Comparison of ENCODE assay signal across 20 cellular contexts in the genomic region with DNA sequence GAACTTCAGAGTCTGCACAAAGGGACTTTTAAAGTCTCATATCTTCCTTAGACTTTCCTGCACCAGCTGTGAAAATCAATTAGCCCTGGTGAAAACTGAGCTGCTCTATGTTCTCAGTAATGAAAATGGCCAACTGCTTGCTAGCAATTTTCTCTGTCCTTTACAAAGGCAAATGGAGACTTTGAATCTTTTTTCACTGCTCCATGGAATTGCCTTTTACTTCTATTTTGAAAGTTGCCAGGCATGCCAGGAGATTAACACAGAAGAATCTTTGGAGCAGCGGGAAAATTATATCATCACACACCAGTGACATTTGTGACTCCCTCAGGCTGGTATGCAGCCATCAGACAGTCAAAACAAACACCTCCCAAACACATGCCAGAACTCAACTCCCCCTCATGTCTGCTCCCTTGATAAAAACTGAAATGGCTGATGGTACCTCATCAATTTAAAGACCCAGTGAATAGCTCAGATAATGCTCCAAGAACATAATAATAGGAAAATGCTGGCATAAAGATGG.
DNase-seq lines count a peak whose midpoint lies in the region; ATAC-seq and TF ChIP-seq lines count a peak whose summit lies in the region.
"Had no signal": no experiment of that assay in that cellular context is flagged by ENCODE, and none has a peak within 500 bp of the region (broad histone marks: within the 10 kb centered on the region; RNA-seq: fewer than 3 reads in every experiment).

No MANE protein-coding gene starts in this region.

- H4K20me1 ChIP-seq in GM23338 (replicated peaks; ENCODE audit: insufficient read depth): no peaks in the 10 kb centered on the region

- H3K27me3 Mint-ChIP-seq in GM23338 (ENCODE audit: insufficient read depth, low read depth, poor library complexity) (peaks cover 1% of the 10 kb centered on the region), nephron (ENCODE audit: low read depth) (no peaks in the 10 kb centered on the region)
- no peaks in the 10 kb centered on the region for H3K27me3 Mint-ChIP-seq in activated naive CD8-positive, alpha-beta T cell treated with anti-CD3 and anti-CD28 coated beads, Interleukin-2, amount 50 U/mL, for 24 hours
- H3K27me3 Mint-ChIP-seq: CD4-positive, alpha-beta memory T cell had no signal

- intact Hi-C loops in thyroid gland (cut with DNase I): no loop called here

- 0 out of 2 replicates have a peak, but pooled peaks cover 4% of the 10 kb centered on the region for H3K9me2 ChIP-seq in GM23338 (ENCODE audit: insufficient read depth)

- no peak overlapping the region for H3K4me3 ChIP-seq in GM23338
- peak overlapping the region; percentile 8; the same call in 1 of the 2 replicates for H3K4me3 ChIP-seq in SJCRH30
- no peak overlapping the region for H3K4me3 ChIP-seq in thyroid gland (replicated peaks in 1 of 3)
- H3K4me3 ChIP-seq: HAP-1, K562, SK-N-MC had no signal

- peaks cover 3% of the 10 kb centered on the region; the same call in 2 of the 3 replicates for H3K36me3 Mint-ChIP-seq in GM23338 (ENCODE audit: low read depth)
- H3K36me3 Mint-ChIP-seq in nephron (ENCODE audit: low read depth): peaks cover 12% of the 10 kb centered on the region
- H3K36me3 Mint-ChIP-seq in activated naive CD8-positive, alpha-beta T cell treated with anti-CD3 and anti-CD28 coated beads, Interleukin-2, amount 50 U/mL, for 24 hours (ENCODE audit: low read depth): no peaks in the 10 kb centered on the region
- H3K36me3 Mint-ChIP-seq: CD4-positive, alpha-beta memory T cell had no signal

- H3K9me3 Mint-ChIP-seq in GM23338 (peaks cover 4% of the 10 kb centered on the region; the same call in 2 of the 3 replicates), nephron (peaks cover 31% of the 10 kb centered on the region)
- peaks cover 15% of the 10 kb centered on the region for H3K9me3 Mint-ChIP-seq in activated naive CD8-positive, alpha-beta T cell treated with anti-CD3 and anti-CD28 coated beads, Interleukin-2, amount 50 U/mL, for 24 hours

- no peak overlapping the region for H3K4me2 ChIP-seq in GM23338

- H3K27ac ChIP-seq in GM23338 (ENCODE audit: low read depth) (no peak overlapping the region), SJCRH30 (peak overlapping the region; percentile 93), thyroid gland (no peak overlapping the region)
- H3K27ac ChIP-seq: SK-N-MC had no signal

- WGBS in thyroid gland, 2 donors: 84 to 94% methylated on average over 1 of the region's 1 CpG

- TF ChIP-seq CTCF in GM23338 (conservative IDR thresholded peaks at IDR 0.05; ENCODE audit: low read depth in 2 of 2) (no peak), nephron (IDR thresholded peaks at IDR 0.05; ENCODE audit: unreplicated experiment in 3 of 3) (no peak), thyroid gland (IDR thresholded peaks at IDR 0.05) (no peak)

- DNase-seq in GM23338 (ENCODE audit: low spot score): no peak
- DNase-seq in SJCRH30: peak; percentile 64 to 88
- DNase-seq in islet precursor cell: peak; percentile 54
- no peak for DNase-seq in activated naive CD4-positive, alpha-beta T cell treated with anti-CD3 and anti-CD28 coated beads, Interleukin-2, amount 50 U/mL, for 16 hours
- no peak for DNase-seq in AG08395 (ENCODE audit: low spot score)
- no peak for DNase-seq in thyroid gland
- no peak for DNase-seq in activated naive CD8-positive, alpha-beta T cell treated with anti-CD3 and anti-CD28 coated beads, Interleukin-2, amount 50 U/mL, for 24 hours
- DNase-seq: CD4-positive, alpha-beta memory T cell; DMS153; GDM1; NCI-H1417; NCI-H187 treated with DMSO at 0.1 percent for 48 hours; NCI-H446 treated with DMSO at 0.1 percent for 48 hours; NCI-H748 treated with DMSO at 0.1 percent for 48 hours; NK-92 treated with Interleukin-12 subunit alpha and Interleukin-12 subunit beta, amount 100 ng/mL, for 24 hours had no signal

- H3K79me2 ChIP-seq in GM23338 (replicated peaks; ENCODE audit: insufficient read depth): no peaks in the 10 kb centered on the region

- peaks cover 8% of the 10 kb centered on the region for H3K9me3 ChIP-seq in SJCRH30 (replicated peaks)
- H3K9me3 ChIP-seq in thyroid gland: no peaks in the 10 kb centered on the region
- H3K9me3 ChIP-seq: HAP-1 had no signal

- no peak for TF ChIP-seq POLR2A in thyroid gland (IDR thresholded peaks at IDR 0.05)

- ATAC-seq in GM23338: no peak
- ATAC-seq in activated naive CD8-positive, alpha-beta T cell treated with anti-CD3 and anti-CD28 coated beads, Interleukin-2, amount 50 U/mL, for 24 hours: no peak
- ATAC-seq: K562, Right ventricle myocardium inferior had no signal

- H3K27me3 ChIP-seq in GM23338 (ENCODE audit: insufficient read depth): no peaks in the 10 kb centered on the region
- H3K27me3 ChIP-seq in SJCRH30: no peaks in the 10 kb centered on the region
- H3K27me3 ChIP-seq in thyroid gland: no peaks in the 10 kb centered on the region

- H2AFZ ChIP-seq in GM23338: peak overlapping the region; percentile 66; the same call in 1 of the 2 replicates

- H3K4me1 Mint-ChIP-seq in GM23338 (no peaks in the 10 kb centered on the region), nephron (peaks cover 22% of the 10 kb centered on the region)
- no peaks in the 10 kb centered on the region for H3K4me1 Mint-ChIP-seq in activated naive CD8-positive, alpha-beta T cell treated with anti-CD3 and anti-CD28 coated beads, Interleukin-2, amount 50 U/mL, for 24 hours
- H3K4me1 Mint-ChIP-seq: CD4-positive, alpha-beta memory T cell had no signal

- no peaks in the 10 kb centered on the region for H3F3A ChIP-seq in GM23338 (replicated peaks; ENCODE audit: low read depth)

- H3K27ac Mint-ChIP-seq in GM23338 (no peak overlapping the region), nephron (peak overlapping the region; percentile 65 to 83 (median 80))
- H3K27ac Mint-ChIP-seq in activated naive CD8-positive, alpha-beta T cell treated with anti-CD3 and anti-CD28 coated beads, Interleukin-2, amount 50 U/mL, for 24 hours: no peak overlapping the region
- H3K27ac Mint-ChIP-seq: CD4-positive, alpha-beta memory T cell had no signal

- H3K4me1 ChIP-seq in GM23338 (ENCODE audit: insufficient read depth) (no peaks in the 10 kb centered on the region), SJCRH30 (peaks cover 28% of the 10 kb centered on the region), thyroid gland (no peaks in the 10 kb centered on the region)
- H3K4me1 ChIP-seq: HAP-1 had no signal

- H3K36me3 ChIP-seq in GM23338 (ENCODE audit: insufficient read depth) (no peaks in the 10 kb centered on the region), SJCRH30 (no peaks in the 10 kb centered on the region), thyroid gland (no peaks in the 10 kb centered on the region)
- H3K36me3 ChIP-seq: HAP-1 had no signal

- H3K4me3 Mint-ChIP-seq in GM23338 (no peak overlapping the region), nephron (no peak overlapping the region)
- H3K4me3 Mint-ChIP-seq in activated naive CD8-positive, alpha-beta T cell treated with anti-CD3 and anti-CD28 coated beads, Interleukin-2, amount 50 U/mL, for 24 hours: no peak overlapping the region
- H3K4me3 Mint-ChIP-seq: CD4-positive, alpha-beta memory T cell had no signal

TF ChIP-seq in GM23338, 12 proteins besides CTCF, POLR2A, EP300 and RAD21 (continues in another document):
- TF ChIP-seq ZNF331 (CRISPR knock-in tag; IDR thresholded peaks at IDR 0.05; ENCODE audit: low read depth): no peak

Comparison
In these comparisons a context has a peak if more than half of its experiments do, and no peak if none do; other contexts are left out.
1. DNase-seq: peak in SJCRH30 (2 of 2) and islet precursor cell (single experiment); none in GM23338 (single experiment), activated naive CD4-positive, alpha-beta T cell treated with anti-CD3 and anti-CD28 coated beads, Interleukin-2, amount 50 U/mL, for 16 hours (single experiment), AG08395 (single experiment), thyroid gland (0 of 2) and activated naive CD8-positive, alpha-beta T cell treated with anti-CD3 and anti-CD28 coated beads, Interleukin-2, amount 50 U/mL, for 24 hours (single experiment).
2. H3K27ac Mint-ChIP-seq: peak in nephron (3 of 3); none in GM23338 (single experiment) and activated naive CD8-positive, alpha-beta T cell treated with anti-CD3 and anti-CD28 coated beads, Interleukin-2, amount 50 U/mL, for 24 hours (single experiment).